In genomic region chr3:196080517-196080841, GRCh38 we compare ENCODE assay signal across 8 cellular contexts. TPM values are rescaled to one million over a fixed set of nuclear protein-coding genes. Genes with fewer than 3 reads are reported as not detected.
DNase-seq lines count a peak whose midpoint lies in the region; ATAC-seq and TF ChIP-seq lines count a peak whose summit lies in the region.

No MANE protein-coding gene starts in this region.

- H3K4me3 ChIP-seq in heart left ventricle, result peak overlapping the region; percentile 78 to 98 (median 87)
- peak overlapping the region; percentile 91 for H3K4me3 ChIP-seq in astrocyte of the cerebellum (ENCODE audit: low read depth, low read length)
- peak overlapping the region; percentile 81 for H3K4me3 ChIP-seq in urinary bladder (ENCODE audit: low read depth, low read length)

- WGBS in heart left ventricle, 4 donors, result 53 to 64% (median 57%) methylated on average over 8 of the region's 8 CpGs
- WGBS in urinary bladder, result 64% methylated on average over 8 of the region's 8 CpGs

- H3K4me1 Mint-ChIP-seq in memory B cell, result peaks cover 36% of the 10 kb centered on the region

- H3K4me1 ChIP-seq in heart left ventricle, result peaks cover 2 to 37% (median 21%) of the 10 kb centered on the region in 12 donors
- H3K4me1 ChIP-seq in urinary bladder (ENCODE audit: insufficient read depth), result no peaks in the 10 kb centered on the region

- H3K27ac Mint-ChIP-seq in memory B cell, result peak overlapping the region; percentile 98

- DNase-seq in heart left ventricle (no peak), Right ventricle myocardium superior (no peak), astrocyte of the cerebellum (ENCODE audit: low read depth) (no peak), memory B cell (ENCODE audit: low spot score in 2 of 2) (no peak), NCI-H226 (no peak), OCI-M2 (lab: John Stamatoyannopoulos, UW; ENCODE audit: unreplicated experiment) (no peak), anterior cingulate cortex (lab: John Stamatoyannopoulos, UW) (no peak)

- no peak for TF ChIP-seq POLR2A in heart left ventricle (IDR thresholded peaks at IDR 0.05)

- H3K36me3 Mint-ChIP-seq in memory B cell, result peaks cover 8% of the 10 kb centered on the region

- no peaks in the 10 kb centered on the region for H3K9me3 Mint-ChIP-seq in memory B cell

- H3K36me3 ChIP-seq in heart left ventricle (peaks cover 0 to 18% (median 14%) of the 10 kb centered on the region in 9 donors), urinary bladder (ENCODE audit: insufficient read depth) (no peaks in the 10 kb centered on the region)

- intact Hi-C loops in heart left ventricle (cut with DNase I) (loop anchor here in 1 of 10 donors (2.0 kb wide), 1 partner anchor 114 kb away; no protein-coding TSS in a partner anchor), Right ventricle myocardium superior (cut with DNase I) (no loop called here)

- peak overlapping the region; percentile 96 for H3K4me3 Mint-ChIP-seq in memory B cell

- no peaks in the 10 kb centered on the region for H3K27me3 Mint-ChIP-seq in memory B cell

- no peak for ATAC-seq in heart left ventricle
- ATAC-seq in Right ventricle myocardium superior (ENCODE audit: poor library complexity), result no peak
- no peak for ATAC-seq in memory B cell (ENCODE audit: low read depth)

- in situ Hi-C loops in astrocyte of the cerebellum (cut with HindIII; ENCODE audit: low sequenced_read_pairs), result no loop called here

- H3K27ac ChIP-seq in heart left ventricle (peak overlapping the region in 11 of 12 donors; percentile 93 to 98 (median 95)), urinary bladder (ENCODE audit: low read depth) (no peak overlapping the region)

- H3K27me3 ChIP-seq in heart left ventricle, result no peaks in the 10 kb centered on the region

- TF ChIP-seq CTCF in heart left ventricle (IDR thresholded peaks at IDR 0.05) (no peak), astrocyte of the cerebellum (IDR thresholded peaks at IDR 0.05; ENCODE audit: low read depth, low read length, missing control alignments) (no peak)

- no peaks in the 10 kb centered on the region for H3K9me3 ChIP-seq in heart left ventricle

RNA-seq across cellular contexts. Expression of gene TFRC, which starts 1.4 kb away (rescaled TPM):
- 100 to 1,000 TPM in 6 of 9 donors, 10 to 100 TPM in 3; 15.7 to 232 (median 121) TPM for total RNA-seq in heart left ventricle
- polyA plus RNA-seq in heart left ventricle, result 10 to 100 TPM; 24.2 to 70.7 TPM
- 56.4 TPM for total RNA-seq in Right ventricle myocardium superior
- total RNA-seq in urinary bladder, result 110 TPM
- polyA plus RNA-seq in urinary bladder, result 23.4 TPM
